ENCODE assay signal across 8 cellular contexts in the genomic region with DNA sequence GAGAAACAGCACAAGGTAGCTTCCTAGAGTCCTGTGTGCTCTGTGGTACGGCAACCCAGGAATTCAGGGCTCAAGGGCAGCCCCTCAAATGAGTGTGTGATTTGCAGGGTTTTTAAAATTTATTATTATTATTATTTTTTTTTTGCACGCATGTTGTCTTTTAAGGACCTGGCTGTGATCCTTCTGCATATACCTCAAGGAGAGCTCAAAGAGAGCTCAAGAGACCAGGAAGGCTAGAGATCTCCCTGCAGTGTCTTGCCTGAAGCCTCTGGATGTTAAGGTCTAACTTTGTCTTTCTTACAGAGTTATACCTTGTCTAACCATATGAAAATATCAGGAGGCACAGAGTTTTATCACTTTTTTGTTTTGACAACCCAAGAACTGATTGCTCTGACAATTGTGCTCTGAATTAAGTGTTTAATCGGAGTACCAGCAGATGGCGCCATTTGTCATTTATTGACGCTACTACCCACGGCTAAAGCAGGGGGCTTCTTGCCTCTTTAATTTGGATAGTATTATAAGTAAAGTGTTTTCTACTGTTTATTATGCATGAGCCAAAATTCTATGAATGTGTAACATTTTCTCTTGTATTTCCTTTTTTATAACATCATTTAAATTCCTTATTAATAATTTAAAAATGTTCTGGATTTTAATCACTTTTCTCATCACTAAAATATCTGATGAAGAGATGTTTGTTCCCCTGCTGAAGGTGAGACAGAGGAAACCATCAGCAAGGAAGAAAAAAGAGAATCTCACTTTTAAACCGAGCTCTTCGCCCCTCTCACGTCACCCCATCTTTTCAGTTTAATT. TPM values are rescaled to one million over a fixed set of nuclear protein-coding genes. Genes with fewer than 3 reads are reported as not detected.
A peak's percentile ranks its signal among the peaks of the same experiment; 100 is the strongest.
DNase-seq lines count a peak whose midpoint lies in the region; ATAC-seq, FAIRE-seq and TF ChIP-seq lines count a peak whose summit lies in the region.

No MANE protein-coding gene starts in this region.

- H3K4me3 Mint-ChIP-seq in astrocyte (ENCODE audit: unreplicated experiment) = no peak overlapping the region

- H4K20me1 ChIP-seq in astrocyte (ENCODE audit: insufficient read depth, low read length) = no peaks in the 10 kb centered on the region

- H3K36me3 Mint-ChIP-seq in astrocyte (ENCODE audit: low read depth, unreplicated experiment) = peaks cover 1% of the 10 kb centered on the region

- H3K27me3 Mint-ChIP-seq in astrocyte (ENCODE audit: low read depth, unreplicated experiment) = no peaks in the 10 kb centered on the region

- FAIRE-seq in astrocyte (lab: Jason Lieb, UNC) = no peak

- no peak overlapping the region for H3K27ac Mint-ChIP-seq in astrocyte (ENCODE audit: unreplicated experiment)

- DNase-seq in COLO668 (lab: John Stamatoyannopoulos, UW; ENCODE audit: unreplicated experiment) (peak; percentile 75), NCI-H1105 (lab: John Stamatoyannopoulos, UW) (peak; percentile 70), T-helper 1 cell (peak in 4 of 5 donors; percentile 28 to 64 (median 45)), astrocyte (ENCODE audit: low read depth) (peak; percentile 27), iPS DF 4.7 (ENCODE audit: extremely low read depth, low spot score) (peak; percentile 51), GM19238 (ENCODE audit: insufficient read length, low spot score) (no peak)
- DNase-seq in stimulated activated CD4-positive, alpha-beta T cell treated with anti-CD3 and anti-CD28 coated beads, Interleukin-15, amount 100 ng/mL, for 1 hour (ENCODE audit: low read depth in 1 of 2, low spot score in 1 of 2) = peak; percentile 3 to 9

- no peak overlapping the region for H3K27ac ChIP-seq in astrocyte (ENCODE audit: low read depth, low read length)

- H3K4me2 ChIP-seq in astrocyte (ENCODE audit: low read length) = no peak overlapping the region

- peak; percentile 82 for TF ChIP-seq CTCF in astrocyte (IDR thresholded peaks at IDR 0.05; ENCODE audit: insufficient read depth, low read depth, low read length)

- H3K79me2 ChIP-seq in astrocyte (ENCODE audit: insufficient read depth, low read length) = no peaks in the 10 kb centered on the region

- ATAC-seq in GM21619 (IDR thresholded peaks at IDR 0.05; ENCODE audit: unreplicated experiment) = peak; percentile 62

- H3K4me1 Mint-ChIP-seq in astrocyte (ENCODE audit: low read depth, unreplicated experiment) = peaks cover 11% of the 10 kb centered on the region

- no peak overlapping the region for H3K9ac ChIP-seq in astrocyte (ENCODE audit: low read length)

- no peaks in the 10 kb centered on the region for H3K27me3 ChIP-seq in astrocyte (ENCODE audit: insufficient read depth, low read length)

- H3K36me3 ChIP-seq in astrocyte (ENCODE audit: insufficient read depth, low read length) = no peaks in the 10 kb centered on the region

- H2AFZ ChIP-seq in astrocyte (ENCODE audit: low read depth, low read length) = no peak overlapping the region

- no peak overlapping the region for H3K4me3 ChIP-seq in astrocyte (ENCODE audit: insufficient read depth, low read depth, low read length)

- no peaks in the 10 kb centered on the region for H3K9me3 ChIP-seq in astrocyte (ENCODE audit: insufficient read depth, low read depth, low read length)

- H3K4me1 ChIP-seq in astrocyte (ENCODE audit: insufficient read depth, low read length) = peaks cover 3% of the 10 kb centered on the region

- H3K9me3 Mint-ChIP-seq in astrocyte (ENCODE audit: unreplicated experiment) = peaks cover 2% of the 10 kb centered on the region

RNA-seq across cellular contexts. Expression of gene LMO4, which starts 35.8 kb away (rescaled TPM):
- 42.9 and 44.5 TPM in 2 replicates for total RNA-seq in astrocyte
